ENCODE assay signal across 13 cellular contexts in the genomic region with DNA sequence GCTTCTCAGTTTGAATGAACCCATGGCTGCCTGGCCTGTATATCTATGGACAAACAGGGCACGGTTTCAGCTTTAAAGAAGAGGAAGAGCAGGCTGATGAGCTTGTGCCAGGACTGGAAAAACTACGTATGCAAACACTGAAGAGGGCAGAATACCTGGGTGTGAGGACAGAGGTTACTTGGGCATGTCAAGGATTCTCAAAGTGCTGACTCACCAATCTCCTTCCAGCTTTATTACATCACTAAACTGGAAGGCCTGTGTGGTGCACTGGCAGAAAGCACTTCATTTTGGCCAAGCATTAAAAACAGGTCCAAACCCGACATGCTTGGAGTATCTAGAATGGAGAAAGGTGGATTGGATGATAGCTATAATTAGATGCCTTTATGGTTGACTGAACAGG.
A peak's percentile ranks its signal among the peaks of the same experiment; 100 is the strongest.
DNase-seq lines count a peak whose midpoint lies in the region; ATAC-seq, FAIRE-seq and TF ChIP-seq lines count a peak whose summit lies in the region.
"Had no signal": no experiment of that assay in that cellular context is flagged by ENCODE, and none has a peak within 500 bp of the region (broad histone marks: within the 10 kb centered on the region; RNA-seq: fewer than 3 reads in every experiment).

No MANE protein-coding gene starts in this region.

- DNase-seq in CD4-positive, alpha-beta memory T cell = no peak
- DNase-seq in NCI-H2029 treated with DMSO at 0.1 percent for 48 hours (lab: John Stamatoyannopoulos, UW) (peak; percentile 43), epithelial cell of esophagus (ENCODE audit: low read depth) (peak; percentile 94), mesenteric fat pad (ENCODE audit: low spot score) (peak; percentile 18), kidney (no peak), NCI-H2227 treated with DMSO at 0.1 percent for 48 hours (lab: John Stamatoyannopoulos, UW) (no peak), T-helper 9 cell (no peak)
- DNase-seq in effector memory CD8-positive, alpha-beta T cell = no peak
- DNase-seq: CD4-positive, CD25-positive, alpha-beta regulatory T cell; NCI-H1436; NK-92 treated with Interleukin-12 subunit alpha and Interleukin-12 subunit beta, amount 100 ng/mL, for 24 hours; T-helper 2 cell had no signal

- no peak overlapping the region for H3K9ac ChIP-seq in kidney (ENCODE audit: low read length in 2 of 2)

- peaks cover 18% of the 10 kb centered on the region for H3K4me1 ChIP-seq in CD4-positive, alpha-beta memory T cell (ENCODE audit: insufficient read depth, low read length)
- H3K4me1 ChIP-seq in kidney (ENCODE audit: control insufficient read depth in 1 of 2, insufficient read depth in 1 of 2, low read depth in 1 of 2, low read length in 2 of 2) = peaks cover 5% of the 10 kb centered on the region in 2 donors

- no peaks in the 10 kb centered on the region for H3K9me3 ChIP-seq in CD4-positive, alpha-beta memory T cell (ENCODE audit: control insufficient read depth in 1 of 2, low read length in 2 of 2)
- no peaks in the 10 kb centered on the region for H3K9me3 ChIP-seq in kidney (ENCODE audit: control insufficient read depth in 1 of 2, low read length in 2 of 2)

- peak overlapping the region in 4 of 7 donors; percentile 35 to 69 (median 55) for H3K27ac Mint-ChIP-seq in CD4-positive, alpha-beta memory T cell
- peak overlapping the region in 1 of 2 donors; percentile 20 for H3K27ac Mint-ChIP-seq in effector memory CD8-positive, alpha-beta T cell

- H3K9me3 Mint-ChIP-seq in CD4-positive, alpha-beta memory T cell = no peaks in the 10 kb centered on the region
- H3K9me3 Mint-ChIP-seq in effector memory CD8-positive, alpha-beta T cell = no peaks in the 10 kb centered on the region
- H3K9me3 Mint-ChIP-seq: CD4-positive, CD25-positive, alpha-beta regulatory T cell had no signal

- TF ChIP-seq CTCF in epithelial cell of esophagus (IDR thresholded peaks at IDR 0.05; ENCODE audit: insufficient read depth, low read depth, low read length, missing control alignments) = no peak
- no peak for TF ChIP-seq CTCF in kidney (IDR thresholded peaks at IDR 0.05; ENCODE audit: borderline replicate concordance, extremely low read depth, insufficient read depth)

- POLR2A ChIA-PET in CD4-positive, alpha-beta memory T cell (lab: Charles Lee; ENCODE audit: partially characterized antibody) = interaction anchor here (1.1 to 1.9 kb wide), 3 partner anchors 76 to 430 kb away, joined by 3 read pairs; no protein-coding TSS in a partner anchor

- no peak for ATAC-seq in effector memory CD8-positive, alpha-beta T cell (replicated peaks)

- no peak overlapping the region for H3K4me3 Mint-ChIP-seq in CD4-positive, alpha-beta memory T cell
- H3K4me3 Mint-ChIP-seq in effector memory CD8-positive, alpha-beta T cell = no peak overlapping the region
- H3K4me3 Mint-ChIP-seq: CD4-positive, CD25-positive, alpha-beta regulatory T cell had no signal

- intact Hi-C loops in CD4-positive, alpha-beta memory T cell (cut with micrococcal nuclease) = loop anchor here (5.0 kb wide), 3 partner anchors 179 to 754 kb away; no protein-coding TSS in a partner anchor
- intact Hi-C loops in kidney (cut with DNase I) = loop anchor here (5.0 to 10.0 kb wide), 2 partner anchors 74 to 431 kb away; a partner anchor contains a TSS

- CTCF ChIA-PET in CD4-positive, alpha-beta memory T cell (lab: Charles Lee; ENCODE audit: partially characterized antibody) = interaction anchor here (0.9 to 9.7 kb wide), 18 partner anchors 9 to 486 kb away, joined by 3 to 150 read pairs (median 5); a partner anchor contains a TSS

- no peaks in the 10 kb centered on the region for H3K27me3 Mint-ChIP-seq in CD4-positive, alpha-beta memory T cell
- no peaks in the 10 kb centered on the region for H3K27me3 Mint-ChIP-seq in effector memory CD8-positive, alpha-beta T cell
- H3K27me3 Mint-ChIP-seq: CD4-positive, CD25-positive, alpha-beta regulatory T cell had no signal

- H3K4me3 ChIP-seq in CD4-positive, alpha-beta memory T cell (ENCODE audit: low read length in 2 of 2) = no peak overlapping the region
- H3K4me3 ChIP-seq in epithelial cell of esophagus (ENCODE audit: low read length) = no peak overlapping the region
- H3K4me3 ChIP-seq in kidney (ENCODE audit: low read length in 2 of 2) = no peak overlapping the region

- no peaks in the 10 kb centered on the region for H3K27me3 ChIP-seq in CD4-positive, alpha-beta memory T cell (ENCODE audit: insufficient read depth, low read length)

- no peak for FAIRE-seq in kidney (lab: Jason Lieb, UNC)
- FAIRE-seq: endometrium had no signal

- H3K36me3 Mint-ChIP-seq in CD4-positive, alpha-beta memory T cell = peaks cover 0 to 4% of the 10 kb centered on the region in 2 donors
- peaks cover 5% of the 10 kb centered on the region for H3K36me3 Mint-ChIP-seq in effector memory CD8-positive, alpha-beta T cell (ENCODE audit: insufficient read depth)

- no peaks in the 10 kb centered on the region for H3K36me3 ChIP-seq in CD4-positive, alpha-beta memory T cell (ENCODE audit: insufficient read depth, low read length)
- no peaks in the 10 kb centered on the region for H3K36me3 ChIP-seq in kidney (ENCODE audit: control insufficient read depth in 1 of 2, insufficient read depth in 2 of 2, low read length in 2 of 2)

- H3K4me1 Mint-ChIP-seq in CD4-positive, alpha-beta memory T cell = peaks cover 0 to 16% (median 6%) of the 10 kb centered on the region in 4 donors
- peaks cover 0 to 5% of the 10 kb centered on the region in 2 donors for H3K4me1 Mint-ChIP-seq in effector memory CD8-positive, alpha-beta T cell (ENCODE audit: low read depth in 2 of 2)

- H3K27ac ChIP-seq in CD4-positive, alpha-beta memory T cell (ENCODE audit: low read depth, low read length) = no peak overlapping the region
- no peak overlapping the region for H3K27ac ChIP-seq in kidney (ENCODE audit: low read depth in 2 of 2, low read length in 2 of 2)

Comparison
In these comparisons a context has a peak if more than half of its experiments do, and no peak if none do; other contexts are left out.
1. DNase-seq: peak in NCI-H2029 treated with DMSO at 0.1 percent for 48 hours (single experiment), epithelial cell of esophagus (single experiment) and mesenteric fat pad (single experiment); none in CD4-positive, alpha-beta memory T cell (0 of 5), kidney (single experiment), NCI-H2227 treated with DMSO at 0.1 percent for 48 hours (single experiment), effector memory CD8-positive, alpha-beta T cell (0 of 3) and T-helper 9 cell (single experiment).